ENCODE assay signal across 26 cellular contexts in genomic region chrX:13843150-13843721, GRCh38. TPM values are rescaled to one million over a fixed set of nuclear protein-coding genes. Genes with fewer than 3 reads are reported as not detected.
"Had no signal": no experiment of that assay in that cellular context is flagged by ENCODE, and none has a peak within 500 bp of the region (broad histone marks: within the 10 kb centered on the region; RNA-seq: fewer than 3 reads in every experiment).

No MANE protein-coding gene starts in this region.

- H3K36me3 ChIP-seq: adrenal gland, gastrocnemius medialis, pancreas, prostate gland, thoracic aorta, uterus had no signal

- H3K27ac ChIP-seq: adrenal gland, coronary artery, gastrocnemius medialis, hepatocyte, pancreas, prostate gland, thoracic aorta, uterus had no signal

- DNase-seq: activated CD4-positive, alpha-beta T cell treated with anti-CD3 and anti-CD28 coated beads for 36 hours; activated CD4-positive, CD25-positive, alpha-beta regulatory T cell; activated CD8-positive, alpha-beta memory T cell treated with anti-CD3 and anti-CD28 coated beads, Interleukin-2, amount 10 ng/mL, durations not matched to agents 7 days and 5 days; activated CD8-positive, alpha-beta T cell treated with anti-CD3 and anti-CD28 coated beads, Interleukin-2, amount 10 ng/mL, durations not matched to agents 7 days and 5 days; activated effector memory CD4-positive, alpha-beta T cell treated with Interleukin-2 at 50 U/mL for 16 hours; activated naive CD4-positive, alpha-beta T cell treated with anti-CD3 and anti-CD28 coated beads for 36 hours; activated naive CD8-positive, alpha-beta T cell treated with anti-CD3 and anti-CD28 coated beads for 36 hours; activated T-cell treated with anti-CD3 and anti-CD28 coated beads, Interleukin-2, amount 50 U/mL, for 48 hours; adrenal gland; aorta; dorsolateral prefrontal cortex; effector memory CD4-positive, alpha-beta T cell; gastrocnemius medialis; glutamatergic neuron; islet precursor cell; left ventricle myocardium superior; nucleus accumbens; pancreas; stimulated activated naive CD4-positive, alpha-beta T cell; trophoblast cell; uterus had no signal

- ATAC-seq: activated CD4-positive, alpha-beta T cell treated with anti-CD3 and anti-CD28 coated beads for 36 hours; activated CD8-positive, alpha-beta memory T cell treated with anti-CD3 and anti-CD28 coated beads, Interleukin-2, amount 10 ng/mL, durations not matched to agents 7 days and 5 days; activated CD8-positive, alpha-beta T cell treated with anti-CD3 and anti-CD28 coated beads, Interleukin-2, amount 10 ng/mL, durations not matched to agents 7 days and 5 days; gastrocnemius medialis; left ventricle myocardium superior; pancreas had no signal

- H3K79me2 ChIP-seq: hepatocyte had no signal

- H2AFZ ChIP-seq: hepatocyte had no signal

- H3K27me3 ChIP-seq: hepatocyte had no signal

- H3K9me3 ChIP-seq: adrenal gland, pancreas, prostate gland, thoracic aorta, uterus had no signal

- H3K4me2 ChIP-seq: hepatocyte had no signal

- H3K4me3 ChIP-seq: adrenal gland, coronary artery, dorsolateral prefrontal cortex, gastrocnemius medialis, hepatocyte, pancreas, prostate gland, thoracic aorta, uterus had no signal

- H3K4me1 ChIP-seq: adrenal gland, gastrocnemius medialis, pancreas, prostate gland, uterus had no signal

RNA-seq across cellular contexts. Expression of gene GPM6B, which starts 26.3 kb away (rescaled TPM):
- total RNA-seq: activated CD8-positive, alpha-beta memory T cell treated with anti-CD3 and anti-CD28 coated beads, Interleukin-2, amount 10 ng/mL, durations not matched to agents 7 days and 5 days; activated CD8-positive, alpha-beta T cell treated with anti-CD3 and anti-CD28 coated beads, Interleukin-2, amount 10 ng/mL, durations not matched to agents 7 days and 5 days; activated naive CD4-positive, alpha-beta T cell treated with anti-CD3 and anti-CD28 coated beads for 36 hours; activated naive CD8-positive, alpha-beta T cell treated with anti-CD3 and anti-CD28 coated beads for 36 hours; lung microvascular endothelial cell had no signal
